7 cellular contexts compared by ENCODE assay signal in the genomic region with DNA sequence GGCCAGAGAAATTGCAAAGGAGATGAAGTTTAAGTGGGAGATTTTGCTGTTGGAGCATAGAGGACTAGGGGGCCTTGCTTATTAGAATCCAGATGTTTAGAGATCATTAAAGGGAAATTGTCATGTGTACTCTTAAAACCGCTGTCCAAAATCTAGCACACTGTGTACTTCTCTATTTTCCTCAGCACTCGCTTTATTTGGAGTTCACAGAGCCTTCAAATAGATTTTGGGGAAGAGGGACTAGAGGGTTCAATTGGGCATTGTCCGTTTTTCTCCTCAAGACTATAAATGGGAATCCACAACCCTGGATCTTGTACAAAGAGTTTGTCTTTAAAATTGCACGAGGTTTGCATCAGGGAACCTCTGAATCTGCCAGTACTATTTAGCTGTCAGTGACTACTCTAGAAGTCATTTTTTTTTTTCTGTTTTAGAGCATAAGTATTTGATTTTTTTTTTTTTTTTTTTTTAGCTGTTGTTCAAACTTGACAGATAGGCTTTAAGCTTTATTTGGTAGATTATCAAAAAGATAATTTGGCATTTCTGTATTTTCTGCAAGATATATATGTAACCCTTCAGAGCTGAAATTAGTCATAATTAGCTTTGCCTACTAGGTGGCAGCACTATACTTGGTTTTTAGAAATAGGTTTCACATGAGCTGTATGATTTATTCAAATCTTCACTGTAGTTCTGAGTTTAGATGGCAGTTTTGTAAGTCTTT. TPM values are rescaled to one million over a fixed set of nuclear protein-coding genes. Genes with fewer than 3 reads are reported as not detected.
DNase-seq lines count a peak whose midpoint lies in the region; ATAC-seq and TF ChIP-seq lines count a peak whose summit lies in the region.

No MANE protein-coding gene starts in this region.

- H3K36me3 Mint-ChIP-seq in activated CD8-positive, alpha-beta T cell treated with anti-CD3 and anti-CD28 coated beads, Interleukin-2, amount 10 ng/mL, durations not matched to agents 7 days and 5 days (ENCODE audit: low read depth) = peaks cover 25% of the 10 kb centered on the region

- POLR2A ChIA-PET in GM10248 (lab: Yijun Ruan, JAX) = interaction anchor here (0.6 kb wide), 1 partner anchor 1879 kb away, joined by 6 read pairs; no protein-coding TSS in a partner anchor
- POLR2A ChIA-PET in activated CD8-positive, alpha-beta T cell treated with anti-CD3 and anti-CD28 coated beads, Interleukin-2, amount 10 ng/mL, durations not matched to agents 7 days and 5 days (lab: Charles Lee) = no interaction called here

- ATAC-seq in GM21526 (IDR thresholded peaks at IDR 0.05; ENCODE audit: low FRiP score, unreplicated experiment) = peak; percentile 71
- ATAC-seq in activated CD8-positive, alpha-beta T cell treated with anti-CD3 and anti-CD28 coated beads, Interleukin-2, amount 10 ng/mL, durations not matched to agents 7 days and 5 days = peak; percentile 57

- no peak overlapping the region for H3K4me3 Mint-ChIP-seq in activated CD8-positive, alpha-beta T cell treated with anti-CD3 and anti-CD28 coated beads, Interleukin-2, amount 10 ng/mL, durations not matched to agents 7 days and 5 days

- no peaks in the 10 kb centered on the region for H3K9me3 Mint-ChIP-seq in activated CD8-positive, alpha-beta T cell treated with anti-CD3 and anti-CD28 coated beads, Interleukin-2, amount 10 ng/mL, durations not matched to agents 7 days and 5 days (ENCODE audit: insufficient read depth)

- CTCF ChIA-PET in GM10248 (lab: Yijun Ruan, JAX) = interaction anchor here (0.7 to 3.0 kb wide), 12 partner anchors 10 to 382 kb away, joined by 3 to 18 read pairs (median 4); a partner anchor contains a TSS
- CTCF ChIA-PET in activated CD8-positive, alpha-beta T cell treated with anti-CD3 and anti-CD28 coated beads, Interleukin-2, amount 10 ng/mL, durations not matched to agents 7 days and 5 days (lab: Charles Lee) = interaction anchor here (0.6 to 2.4 kb wide), 15 partner anchors 9 to 290 kb away, joined by 3 to 11 read pairs (median 4); a partner anchor contains a TSS

- TF ChIP-seq CTCF in GM10248 (IDR thresholded peaks at IDR 0.05; ENCODE audit: control extremely low read depth, extremely low read depth, low read depth, missing control alignments) (peak; percentile 47), LNCAP (IDR thresholded peaks at IDR 0.05) (peak; percentile 53)

- no peak overlapping the region for H3K27ac Mint-ChIP-seq in activated CD8-positive, alpha-beta T cell treated with anti-CD3 and anti-CD28 coated beads, Interleukin-2, amount 10 ng/mL, durations not matched to agents 7 days and 5 days

- H3K27me3 Mint-ChIP-seq in activated CD8-positive, alpha-beta T cell treated with anti-CD3 and anti-CD28 coated beads, Interleukin-2, amount 10 ng/mL, durations not matched to agents 7 days and 5 days (ENCODE audit: low read depth) = no peaks in the 10 kb centered on the region

- peak; percentile 18 for DNase-seq in GM10248 (ENCODE audit: extremely low spot score)
- DNase-seq in activated CD8-positive, alpha-beta T cell treated with anti-CD3 and anti-CD28 coated beads, Interleukin-2, amount 10 ng/mL, durations not matched to agents 7 days and 5 days = no peak
- peak; percentile 7 for DNase-seq in iPS-NIHi11 (ENCODE audit: low spot score)
- no peak for DNase-seq in cerebellar nuclear complex (lab: John Stamatoyannopoulos, UW)
- no peak for DNase-seq in NCI-H128 (lab: John Stamatoyannopoulos, UW; ENCODE audit: unreplicated experiment)

- no peaks in the 10 kb centered on the region for H3K4me1 Mint-ChIP-seq in activated CD8-positive, alpha-beta T cell treated with anti-CD3 and anti-CD28 coated beads, Interleukin-2, amount 10 ng/mL, durations not matched to agents 7 days and 5 days (ENCODE audit: low read depth)

RNA-seq across cellular contexts. Expression of a gene that starts 14.2 kb away (rescaled TPM):
- total RNA-seq in activated CD8-positive, alpha-beta T cell treated with anti-CD3 and anti-CD28 coated beads, Interleukin-2, amount 10 ng/mL, durations not matched to agents 7 days and 5 days = 10 to 100 TPM; 33.7 to 41.7 TPM

RNA-seq across cellular contexts. Expression of a gene that starts 14.3 kb away (rescaled TPM):
- total RNA-seq in activated CD8-positive, alpha-beta T cell treated with anti-CD3 and anti-CD28 coated beads, Interleukin-2, amount 10 ng/mL, durations not matched to agents 7 days and 5 days = 10 to 100 TPM; 59.4 to 61.0 TPM

RNA-seq across cellular contexts. Expression of a gene that starts 35.9 kb away (rescaled TPM):
- 1 to 10 TPM; 8.0 to 8.5 TPM for total RNA-seq in activated CD8-positive, alpha-beta T cell treated with anti-CD3 and anti-CD28 coated beads, Interleukin-2, amount 10 ng/mL, durations not matched to agents 7 days and 5 days

Comparison
In these comparisons a context has a peak if more than half of its experiments do, and no peak if none do; other contexts are left out.
1. DNase-seq: peak in GM10248 (single experiment) and iPS-NIHi11 (single experiment); none in activated CD8-positive, alpha-beta T cell treated with anti-CD3 and anti-CD28 coated beads, Interleukin-2, amount 10 ng/mL, durations not matched to agents 7 days and 5 days (single experiment), cerebellar nuclear complex (0 of 2) and NCI-H128 (single experiment).